ENCODE assay signal across 21 cellular contexts in the genomic region with DNA sequence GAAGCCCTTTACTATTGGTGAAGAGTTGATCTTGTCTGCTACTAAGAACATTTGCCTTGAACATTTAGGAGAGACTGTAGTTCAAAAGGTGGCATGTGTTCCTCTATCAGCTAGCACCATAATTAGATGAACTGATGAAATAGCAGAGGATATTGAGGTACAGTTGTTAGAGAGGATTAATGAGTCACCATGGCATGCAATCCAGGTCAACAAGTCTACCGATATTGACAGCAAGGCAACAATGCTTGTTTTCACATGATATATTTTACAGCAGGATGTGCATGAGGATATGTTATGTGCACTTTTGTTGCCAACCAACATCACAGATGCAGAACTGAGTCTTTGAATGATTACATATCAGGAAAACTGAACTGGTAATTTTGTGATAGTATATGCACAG.
"Had no signal": no experiment of that assay in that cellular context is flagged by ENCODE, and none has a peak within 500 bp of the region (broad histone marks: within the 10 kb centered on the region; RNA-seq: fewer than 3 reads in every experiment).

No MANE protein-coding gene starts in this region.

- H3K36me3 Mint-ChIP-seq: activated naive CD4-positive, alpha-beta T cell treated with anti-CD3 and anti-CD28 coated beads, Interleukin-2, amount 50 U/mL, for 24 hours; mesothelial cell of epicardium had no signal

- H3K4me1 ChIP-seq: ascending aorta, thyroid gland had no signal

- H3K27me3 Mint-ChIP-seq: activated CD4-positive, alpha-beta T cell treated with anti-CD3 and anti-CD28 coated beads for 36 hours; activated naive CD4-positive, alpha-beta T cell treated with anti-CD3 and anti-CD28 coated beads, Interleukin-2, amount 50 U/mL, for 24 hours had no signal

- ATAC-seq: activated CD4-positive, alpha-beta T cell treated with anti-CD3 and anti-CD28 coated beads for 36 hours; left colon; WTC11 had no signal

- H3K36me3 ChIP-seq: ascending aorta, thyroid gland had no signal

- H3K27me3 ChIP-seq: ascending aorta, hepatocyte, thyroid gland had no signal

- H3K4me3 ChIP-seq: ascending aorta, hepatocyte, lung, thyroid gland had no signal

- H3K9me3 ChIP-seq: ascending aorta, thyroid gland had no signal

- FAIRE-seq: TTC549, urothelium cell line had no signal

- H3K4me3 Mint-ChIP-seq: activated CD4-positive, alpha-beta T cell treated with anti-CD3 and anti-CD28 coated beads for 36 hours; activated naive CD4-positive, alpha-beta T cell treated with anti-CD3 and anti-CD28 coated beads, Interleukin-2, amount 50 U/mL, for 24 hours; mesothelial cell of epicardium; nephron; T-helper 2 cell treated with Interferon-gamma antibody and Interleukin-4, amounts not matched to agents 5 μg/mL and 100 μg/mL, for 36 hours; WTC11 had no signal

- H3K4me1 Mint-ChIP-seq: activated CD4-positive, alpha-beta T cell treated with anti-CD3 and anti-CD28 coated beads for 36 hours; activated naive CD4-positive, alpha-beta T cell treated with anti-CD3 and anti-CD28 coated beads, Interleukin-2, amount 50 U/mL, for 24 hours; mesothelial cell of epicardium; nephron; WTC11 had no signal

- H3K9me3 Mint-ChIP-seq: activated naive CD4-positive, alpha-beta T cell treated with anti-CD3 and anti-CD28 coated beads, Interleukin-2, amount 50 U/mL, for 24 hours; nephron had no signal

- H3K27ac Mint-ChIP-seq: activated CD4-positive, alpha-beta T cell treated with anti-CD3 and anti-CD28 coated beads for 36 hours; activated naive CD4-positive, alpha-beta T cell treated with anti-CD3 and anti-CD28 coated beads, Interleukin-2, amount 50 U/mL, for 24 hours; mesothelial cell of epicardium; nephron; T-helper 2 cell treated with Interferon-gamma antibody and Interleukin-4, amounts not matched to agents 5 μg/mL and 100 μg/mL, for 36 hours; WTC11 had no signal

- H3K27ac ChIP-seq: ascending aorta, hepatocyte, thyroid gland had no signal

- DNase-seq: activated CD4-positive, alpha-beta T cell treated with anti-CD3 and anti-CD28 coated beads for 36 hours; activated CD4-positive, alpha-beta T cell treated with anti-CD3 and anti-CD28 coated beads, Interleukin-2, amount 50 U/mL, for 48 hours; activated gamma-delta T cell; cerebellar nuclear complex; effector CD4-positive, alpha-beta T cell; islet precursor cell; left colon; nucleus accumbens; stimulated activated CD8-positive, alpha-beta memory T cell treated with anti-CD3 and anti-CD28 coated beads, Interleukin-4, amount 100 ng/mL, for 48 hours; stimulated activated naive CD4-positive, alpha-beta T cell treated with Interleukin-2 at 50 U/mL for 16 hours; thyroid gland had no signal
